8 cellular contexts compared by ENCODE assay signal in the genomic region with DNA sequence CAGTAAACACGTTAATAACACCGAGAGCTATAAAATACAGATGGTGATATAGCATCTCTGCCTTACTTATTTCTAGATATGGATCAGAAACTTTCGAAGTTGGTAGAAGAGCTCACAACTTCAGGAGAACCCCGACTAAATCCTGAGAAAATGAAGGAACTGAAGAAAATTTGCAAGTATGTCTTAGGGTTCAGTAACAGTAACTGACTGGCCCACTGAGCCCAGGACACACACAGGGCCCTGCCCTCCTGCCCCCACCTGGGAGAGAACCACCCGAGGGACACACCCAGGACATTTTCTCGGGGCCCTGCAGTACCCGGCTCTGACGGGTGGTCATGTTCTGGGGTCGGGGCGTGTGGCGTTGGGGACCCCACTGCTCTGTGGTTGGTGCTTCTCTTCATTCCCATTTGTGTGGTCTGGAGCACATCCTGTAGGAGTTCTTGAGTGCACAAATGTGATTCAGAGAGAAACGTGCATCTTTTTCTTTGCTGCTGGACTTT. TPM values are rescaled to one million over a fixed set of nuclear protein-coding genes. Genes with fewer than 3 reads are reported as not detected.
DNase-seq lines count a peak whose midpoint lies in the region; ATAC-seq, FAIRE-seq and TF ChIP-seq lines count a peak whose summit lies in the region.

No MANE protein-coding gene starts in this region.

- H3K27ac ChIP-seq in esophagus muscularis mucosa (replicated peaks in 1 of 4) (peak overlapping the region; percentile 96 to 100 (median 98)), parathyroid adenoma (peak overlapping the region; percentile 85)

- H3K4me3 ChIP-seq in esophagus muscularis mucosa (peak overlapping the region; percentile 96 to 99 (median 98)), parathyroid adenoma (ENCODE audit: low read depth, low read length) (peak overlapping the region; percentile 77)

- H3K27me3 ChIP-seq in esophagus muscularis mucosa = no peaks in the 10 kb centered on the region
- no peaks in the 10 kb centered on the region for H3K27me3 ChIP-seq in parathyroid adenoma (ENCODE audit: control insufficient read depth, insufficient read depth, low read length)

- TF ChIP-seq POLR2A in Raji (IDR thresholded peaks at IDR 0.05; ENCODE audit: insufficient read depth, low read depth, low read length) (0 out of 2 replicates have a peak, but pooled peaks have one; percentile 19), esophagus muscularis mucosa (IDR thresholded peaks at IDR 0.05; ENCODE audit: low read depth) (no peak)

- CTCF ChIA-PET in Calu3 (lab: Charles Lee) = no interaction called here

- H3K27me3 Mint-ChIP-seq in Calu3 (ENCODE audit: unreplicated experiment) = no peaks in the 10 kb centered on the region

- peak overlapping the region; percentile 87 for H3K4me3 Mint-ChIP-seq in Calu3 (ENCODE audit: low read depth, unreplicated experiment)

- peak overlapping the region; percentile 93 for H3K4me2 ChIP-seq in parathyroid adenoma (ENCODE audit: low read length)

- H3K9me3 ChIP-seq in esophagus muscularis mucosa (no peaks in the 10 kb centered on the region), parathyroid adenoma (ENCODE audit: control insufficient read depth, low read length) (no peaks in the 10 kb centered on the region)

- H3K36me3 ChIP-seq in esophagus muscularis mucosa (peaks cover 15 to 28% (median 21%) of the 10 kb centered on the region in 4 donors), parathyroid adenoma (ENCODE audit: control insufficient read depth, insufficient read depth, low read length) (no peaks in the 10 kb centered on the region)

- BruUV-seq in Calu3 (replicated peaks; lab: Mats Ljungman, UMichigan) = TSS peak; percentile 76

- no peak for FAIRE-seq in urothelium cell line (lab: Jason Lieb, UNC)

- intact Hi-C loops in Calu3 (cut with micrococcal nuclease; ENCODE audit: unreplicated experiment) = no loop called here
- intact Hi-C loops in esophagus muscularis mucosa (cut with DNase I) = loop anchor here (5.0 to 10.0 kb wide), 2 partner anchors 41 to 183 kb away; no protein-coding TSS in a partner anchor

- peak overlapping the region; percentile 28 for H3K9ac ChIP-seq in parathyroid adenoma

- no peak for TF ChIP-seq CTCF in Calu3 (IDR thresholded peaks at IDR 0.05; ENCODE audit: unreplicated experiment)
- TF ChIP-seq CTCF in esophagus muscularis mucosa (IDR thresholded peaks at IDR 0.05) = no peak
- no peak for TF ChIP-seq CTCF in parathyroid adenoma (IDR thresholded peaks at IDR 0.05)

- 62% methylated on average over 11 of the region's 12 CpGs for WGBS in esophagus muscularis mucosa

- peaks cover 38% of the 10 kb centered on the region for H3K36me3 Mint-ChIP-seq in Calu3 (ENCODE audit: insufficient read depth, unreplicated experiment)

- H3K79me2 ChIP-seq in parathyroid adenoma = no peaks in the 10 kb centered on the region

- H2AFZ ChIP-seq in parathyroid adenoma = no peak overlapping the region

- H3K9me3 Mint-ChIP-seq in Calu3 (ENCODE audit: low read depth, unreplicated experiment) = no peaks in the 10 kb centered on the region

- H3K4me1 ChIP-seq in esophagus muscularis mucosa (peaks cover 21 to 53% (median 50%) of the 10 kb centered on the region in 4 donors), parathyroid adenoma (no peaks in the 10 kb centered on the region)

- H3K27ac Mint-ChIP-seq in Calu3 (ENCODE audit: unreplicated experiment) = peak overlapping the region; percentile 61

- H3K4me1 Mint-ChIP-seq in Calu3 (ENCODE audit: low read depth, unreplicated experiment) = peaks cover 30% of the 10 kb centered on the region

- ATAC-seq in GM19463 (IDR thresholded peaks at IDR 0.05; ENCODE audit: unreplicated experiment) = no peak

- TF ChIP-seq EP300 in esophagus muscularis mucosa (IDR thresholded peaks at IDR 0.05) = no peak

- no peak for DNase-seq in Calu3
- DNase-seq in esophagus muscularis mucosa (ENCODE audit: extremely low spot score) = no peak
- DNase-seq in LoVo (ENCODE audit: low spot score) = no peak
- DNase-seq in HUDEP-2 (lab: John Stamatoyannopoulos, UW; ENCODE audit: unreplicated experiment in 76 of 76) = no peak
- no peak for DNase-seq in urothelium cell line (ENCODE audit: low spot score)

RNA-seq across cellular contexts. Expression of a gene that starts 1.1 kb away (rescaled TPM):
- 19.9 and 22.6 TPM in 2 replicates for total RNA-seq in Calu3 (2022)
- total RNA-seq in esophagus muscularis mucosa = 10 to 100 TPM in 3 of 4 donors, 1 to 10 TPM in 1; 8.9 to 16.5 (median 13.1) TPM

RNA-seq across cellular contexts. Expression of a gene that starts 58.2 kb away (rescaled TPM):
- not detected in 2 replicates for total RNA-seq in Calu3 (2022)
- total RNA-seq in esophagus muscularis mucosa = not detected

RNA-seq across cellular contexts. Expression of a gene that starts 58.4 kb away (rescaled TPM):
- total RNA-seq in Calu3 (2022) = 59.0 and 59.6 TPM in 2 replicates
- 10 to 100 TPM; 54.5 to 63.1 (median 59.8) TPM for total RNA-seq in esophagus muscularis mucosa
